In genomic region chr3:185983495-185984141, GRCh38 we compare ENCODE assay signal across 8 cellular contexts. TPM values are rescaled to one million over a fixed set of nuclear protein-coding genes. Genes with fewer than 3 reads are reported as not detected.
DNase-seq lines count a peak whose midpoint lies in the region; ATAC-seq, FAIRE-seq and TF ChIP-seq lines count a peak whose summit lies in the region.

No MANE protein-coding gene starts in this region.

- CTCF ChIA-PET in activated naive CD4-positive, alpha-beta T cell treated with anti-CD3 and anti-CD28 coated beads, Interleukin-2, amount 10 ng/mL, durations not matched to agents 7 days and 5 days (lab: Charles Lee): interaction anchor here (0.7 to 3.4 kb wide), 25 partner anchors 11 to 844 kb away, joined by 3 to 32 read pairs (median 4); partner anchors contain the start of gene CRYGS

- H3K36me3 Mint-ChIP-seq in activated naive CD4-positive, alpha-beta T cell treated with anti-CD3 and anti-CD28 coated beads, Interleukin-2, amount 10 ng/mL, durations not matched to agents 7 days and 5 days: no peaks in the 10 kb centered on the region

- 17% methylated on average over 23 of the region's 23 CpGs for WGBS in pancreas, 2 donors

- H3K4me1 Mint-ChIP-seq in activated naive CD4-positive, alpha-beta T cell treated with anti-CD3 and anti-CD28 coated beads, Interleukin-2, amount 10 ng/mL, durations not matched to agents 7 days and 5 days: no peaks in the 10 kb centered on the region

- in situ Hi-C loops in SK-MEL-5 (cut with HindIII; ENCODE audit: low pct_unique_long_range_greater_than_20kb, low sequenced_read_pairs): no loop called here

- no peak overlapping the region for H3K4me3 Mint-ChIP-seq in activated naive CD4-positive, alpha-beta T cell treated with anti-CD3 and anti-CD28 coated beads, Interleukin-2, amount 10 ng/mL, durations not matched to agents 7 days and 5 days

- DNase-seq in GM10266 (ENCODE audit: extremely low spot score): peak; percentile 73
- DNase-seq in MG63: peak; percentile 54
- DNase-seq in SK-MEL-5 (ENCODE audit: low read depth, low spot score): peak; percentile 84
- DNase-seq in activated naive CD4-positive, alpha-beta T cell treated with anti-CD3 and anti-CD28 coated beads, Interleukin-2, amount 10 ng/mL, durations not matched to agents 7 days and 5 days: peak; percentile 65
- DNase-seq in head of caudate nucleus: peak; percentile 46 to 94 (median 80)
- DNase-seq in pancreas: peak; percentile 54 to 86 (median 71)

- H3K27ac ChIP-seq in pancreas: no peak overlapping the region

- intact Hi-C loops in head of caudate nucleus (cut with DNase I) (loop anchor here (5.0 kb wide), 4 partner anchors 124 to 559 kb away; partner anchors contain the start of genes CRYGS and ETV5), pancreas (cut with DNase I) (loop anchor here in 2 of 3 donors (5.0 to 10.0 kb wide), 2 partner anchors 259 to 551 kb away; no protein-coding TSS in a partner anchor)

- ATAC-seq in pancreas (peak; percentile 93 to 99 (median 98)), HG03432 (IDR thresholded peaks at IDR 0.05; ENCODE audit: unreplicated experiment) (no peak), GM18511 (IDR thresholded peaks at IDR 0.05; ENCODE audit: unreplicated experiment) (no peak)

- no peaks in the 10 kb centered on the region for H3K27me3 ChIP-seq in MG63
- no peaks in the 10 kb centered on the region for H3K27me3 ChIP-seq in pancreas

- TF ChIP-seq CTCF in GM10266 (IDR thresholded peaks at IDR 0.05; ENCODE audit: control insufficient read depth, insufficient read depth, low read depth, missing control alignments) (peak; percentile 98), pancreas (IDR thresholded peaks at IDR 0.05) (peak; percentile 84 to 93 (median 88))

- H3K4me3 ChIP-seq in MG63 (no peak overlapping the region), pancreas (no peak overlapping the region)

- no peak for FAIRE-seq in pancreas (lab: Jason Lieb, UNC)

- no peak overlapping the region for H3K27ac Mint-ChIP-seq in activated naive CD4-positive, alpha-beta T cell treated with anti-CD3 and anti-CD28 coated beads, Interleukin-2, amount 10 ng/mL, durations not matched to agents 7 days and 5 days

- no peaks in the 10 kb centered on the region for H3K36me3 ChIP-seq in MG63
- no peaks in the 10 kb centered on the region for H3K36me3 ChIP-seq in pancreas

- H3K27me3 Mint-ChIP-seq in activated naive CD4-positive, alpha-beta T cell treated with anti-CD3 and anti-CD28 coated beads, Interleukin-2, amount 10 ng/mL, durations not matched to agents 7 days and 5 days: peaks cover 29% of the 10 kb centered on the region

- H3K4me1 ChIP-seq in pancreas: no peaks in the 10 kb centered on the region

- no peaks in the 10 kb centered on the region for H3K9me3 Mint-ChIP-seq in activated naive CD4-positive, alpha-beta T cell treated with anti-CD3 and anti-CD28 coated beads, Interleukin-2, amount 10 ng/mL, durations not matched to agents 7 days and 5 days

- no peaks in the 10 kb centered on the region for H3K9me3 ChIP-seq in MG63
- no peaks in the 10 kb centered on the region for H3K9me3 ChIP-seq in pancreas

RNA-seq across cellular contexts. Expression of gene TRA2B, which starts 45.8 kb away (rescaled TPM):
- total RNA-seq in MG63 (2014; rRNA removed; shearing (Covaris generic); ENCODE audit: low replicate concordance): 158 and 271 TPM in 2 replicates
- 221 and 235 TPM in 2 replicates for total RNA-seq in SK-MEL-5 (2014; rRNA removed; shearing (Covaris generic))
- 180 and 191 TPM in 2 replicates for polyA plus RNA-seq in SK-MEL-5 (2015; cell fraction: cytosol; rRNA removed)
- 909 and 970 TPM in 2 replicates for polyA plus RNA-seq in SK-MEL-5 (2015; cell fraction: nucleus; rRNA removed)
- 10 to 100 TPM; 27.4 to 59.1 (median 47.3) TPM for total RNA-seq in pancreas
- polyA plus RNA-seq in pancreas: 10 to 100 TPM; 44.1 to 79.2 TPM

Comparison
In these comparisons a context has a peak if more than half of its experiments do, and no peak if none do; other contexts are left out.
1. ATAC-seq: peak in pancreas (4 of 4); none in HG03432 (single experiment) and GM18511 (single experiment).
2. Peak in every context shown above with its lines, with median percentiles within 50 percentile points of each other: DNase-seq.